11 cellular contexts compared by ENCODE assay signal in the genomic region with DNA sequence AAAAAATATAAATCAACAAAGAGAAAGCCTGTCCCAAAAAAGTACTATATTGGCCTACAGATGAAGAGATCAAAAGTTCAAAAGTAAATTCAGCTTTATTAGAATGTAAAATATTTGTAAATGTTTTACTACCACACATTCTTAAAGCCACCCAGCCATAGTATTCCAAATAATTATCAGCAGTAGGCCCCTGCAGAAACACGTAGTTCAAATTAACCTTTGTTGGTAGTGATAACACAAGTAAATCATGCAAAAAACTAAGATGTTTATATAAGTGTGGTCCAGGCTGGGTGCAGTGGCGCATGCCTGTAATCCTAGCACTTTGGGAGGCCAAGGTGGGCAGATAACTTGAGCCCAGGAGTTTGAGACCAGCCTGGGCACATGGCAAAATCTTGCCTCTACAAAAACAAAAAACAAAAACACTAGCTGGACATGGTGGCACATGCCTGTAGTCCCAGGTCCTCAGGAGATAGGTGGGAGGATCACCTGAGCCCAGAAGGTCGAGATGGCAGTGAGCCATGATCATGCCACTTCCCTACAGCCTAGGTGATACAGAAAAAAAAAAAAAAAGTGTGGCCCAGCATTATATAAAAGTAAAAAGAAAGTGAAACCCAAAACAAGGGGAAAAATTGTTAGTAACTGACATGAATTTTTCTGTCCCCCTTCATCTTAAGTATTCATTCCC. TPM values are rescaled to one million over a fixed set of nuclear protein-coding genes. Genes with fewer than 3 reads are reported as not detected.
DNase-seq lines count a peak whose midpoint lies in the region; ATAC-seq, FAIRE-seq and TF ChIP-seq lines count a peak whose summit lies in the region.
"Had no signal": no experiment of that assay in that cellular context is flagged by ENCODE, and none has a peak within 500 bp of the region (broad histone marks: within the 10 kb centered on the region; RNA-seq: fewer than 3 reads in every experiment).

No MANE protein-coding gene starts in this region.

- peaks cover 40% of the 10 kb centered on the region for H3K4me1 Mint-ChIP-seq in osteocyte (ENCODE audit: unreplicated experiment)

- no peaks in the 10 kb centered on the region for H3K27me3 Mint-ChIP-seq in osteocyte (ENCODE audit: unreplicated experiment)

- H3K4me1 ChIP-seq in Peyer's patch, result peaks cover 0 to 44% (median 15%) of the 10 kb centered on the region in 4 donors
- peaks cover 4% of the 10 kb centered on the region for H3K4me1 ChIP-seq in effector memory CD4-positive, alpha-beta T cell (ENCODE audit: control insufficient read depth, insufficient read depth, low read length, poor library complexity, severe bottlenecking)

- H3K27ac Mint-ChIP-seq in osteocyte (ENCODE audit: unreplicated experiment), result peak overlapping the region; percentile 13

- H3K4me3 ChIP-seq in Peyer's patch, result no peak overlapping the region
- H3K4me3 ChIP-seq in effector memory CD4-positive, alpha-beta T cell (ENCODE audit: insufficient read depth, low read depth, low read length, poor library complexity, severe bottlenecking), result peak overlapping the region; percentile 11

- peak; percentile 42 for FAIRE-seq in GM12892 (lab: Jason Lieb, UNC)

- H3K27ac ChIP-seq in Peyer's patch, result peak overlapping the region in 3 of 4 donors; percentile 17 to 23 (median 19)
- peak overlapping the region; percentile 58 for H3K27ac ChIP-seq in effector memory CD4-positive, alpha-beta T cell (ENCODE audit: insufficient read depth, low read length, poor library complexity, severe bottlenecking)

- no peak for TF ChIP-seq CTCF in Peyer's patch (IDR thresholded peaks at IDR 0.05)
- TF ChIP-seq CTCF in osteocyte (IDR thresholded peaks at IDR 0.05), result no peak

- TF ChIP-seq POLR2A in GM12892 (IDR thresholded peaks at IDR 0.05; ENCODE audit: low read depth, low read length) (no peak), Peyer's patch (IDR thresholded peaks at IDR 0.05) (no peak)

- no peak for ATAC-seq in HG02678 (IDR thresholded peaks at IDR 0.05; ENCODE audit: unreplicated experiment)
- ATAC-seq in GM18909 (IDR thresholded peaks at IDR 0.05; ENCODE audit: poor library complexity, unreplicated experiment), result no peak

- H3K9me3 Mint-ChIP-seq in osteocyte (ENCODE audit: unreplicated experiment), result no peaks in the 10 kb centered on the region

- H3K4me3 Mint-ChIP-seq in osteocyte (ENCODE audit: unreplicated experiment), result no peak overlapping the region

- H3K27me3 ChIP-seq in Peyer's patch, result no peaks in the 10 kb centered on the region
- no peaks in the 10 kb centered on the region for H3K27me3 ChIP-seq in effector memory CD4-positive, alpha-beta T cell (replicated peaks; ENCODE audit: control insufficient read depth, insufficient read depth, low read length, poor library complexity, severe bottlenecking)

- no peaks in the 10 kb centered on the region for H3K9me3 ChIP-seq in Peyer's patch
- no peaks in the 10 kb centered on the region for H3K9me3 ChIP-seq in effector memory CD4-positive, alpha-beta T cell (ENCODE audit: control insufficient read depth, low read length)

- peaks cover 0 to 29% (median 0%) of the 10 kb centered on the region in 3 donors for H3K36me3 ChIP-seq in Peyer's patch
- peaks cover 12% of the 10 kb centered on the region for H3K36me3 ChIP-seq in effector memory CD4-positive, alpha-beta T cell (ENCODE audit: control insufficient read depth, insufficient read depth, low read length)

- H3K36me3 Mint-ChIP-seq in osteocyte (ENCODE audit: unreplicated experiment), result peaks cover 10% of the 10 kb centered on the region

- DNase-seq in GM12892 (ENCODE audit: insufficient read length) (no peak), Peyer's patch (peak in 2 of 3 donors; percentile 45 to 69), osteocyte (ENCODE audit: extremely low spot score, unreplicated experiment) (no peak), dermis blood vessel endothelial cell (no peak), NCI-H748 treated with DMSO at 0.1 percent for 48 hours (lab: John Stamatoyannopoulos, UW) (no peak)
- peak in 1 of 3 donors; percentile 16 for DNase-seq in effector memory CD4-positive, alpha-beta T cell
- DNase-seq: amniotic stem cell, erythroblast, NCI-H446 treated with DMSO at 0.1 percent for 48 hours had no signal

RNA-seq across cellular contexts. Expression of a gene that starts 17.9 kb away (rescaled TPM):
- polyA plus RNA-seq in GM12892 (2012; ENCODE audit: missing spikeins), result 11.1 TPM
- 10 to 100 TPM; 21.6 to 35.5 (median 29.8) TPM for total RNA-seq in Peyer's patch
- 28.1 and 31.3 TPM in 2 replicates for total RNA-seq in osteocyte
- 104 and 143 TPM in 2 replicates for total RNA-seq in dermis blood vessel endothelial cell

Comparison
In these comparisons a context has a peak if more than half of its experiments do, and no peak if none do; other contexts are left out.
1. DNase-seq: peak in Peyer's patch (2 of 3); none in GM12892 (single experiment), osteocyte (single experiment), dermis blood vessel endothelial cell (single experiment) and NCI-H748 treated with DMSO at 0.1 percent for 48 hours (single experiment).